8 cellular contexts compared by ENCODE assay signal in genomic region chr19:46542428-46543230, GRCh38. TPM values are rescaled to one million over a fixed set of nuclear protein-coding genes. Genes with fewer than 3 reads are reported as not detected.
DNase-seq lines count a peak whose midpoint lies in the region; ATAC-seq and TF ChIP-seq lines count a peak whose summit lies in the region.

No MANE protein-coding gene starts in this region.

- no peak overlapping the region for H3K27ac ChIP-seq in KMS-11

- no peaks in the 10 kb centered on the region for H3K36me3 ChIP-seq in KMS-11 (ENCODE audit: insufficient read depth)

- no peak overlapping the region for H3K4me3 Mint-ChIP-seq in naive B cell

- no peak overlapping the region for H3K4me2 ChIP-seq in KMS-11

- peaks cover 0 to 4% (median 2%) of the 10 kb centered on the region in 7 donors for H3K9me3 Mint-ChIP-seq in naive B cell

- in situ Hi-C loops in Caki2 (cut with HindIII; ENCODE audit: low pct_unique_long_range_greater_than_20kb, low sequenced_read_pairs) = no loop called here

- H3K27ac Mint-ChIP-seq in naive B cell = peak overlapping the region in 1 of 6 donors; percentile 18

- peak; percentile 83 for DNase-seq in Caki2 (ENCODE audit: low read depth)
- DNase-seq in OCI-M2 (lab: John Stamatoyannopoulos, UW; ENCODE audit: unreplicated experiment) = peak; percentile 95
- DNase-seq in activated T-cell treated with anti-CD3 and anti-CD28 coated beads for 24 hours (ENCODE audit: low read depth) = peak; percentile 65
- DNase-seq in erythroblast (lab: John Stamatoyannopoulos, UW) = peak; percentile 83 to 91
- peak; percentile 55 for DNase-seq in naive B cell
- DNase-seq in stimulated activated CD8-positive, alpha-beta memory T cell treated with anti-CD3 and anti-CD28 coated beads, Interleukin-7, amount 100 ng/mL, for 24 hours (ENCODE audit: low read depth) = peak; percentile 56

- H3K27me3 ChIP-seq in KMS-11 (ENCODE audit: insufficient read depth, low read depth) = peaks cover 37% of the 10 kb centered on the region; the same call in 1 of the 2 replicates

- peaks cover 5 to 9% (median 6%) of the 10 kb centered on the region in 3 donors for H3K27me3 Mint-ChIP-seq in naive B cell

- no peaks in the 10 kb centered on the region for H3K36me3 Mint-ChIP-seq in naive B cell

- no peaks in the 10 kb centered on the region for H4K20me1 ChIP-seq in KMS-11 (ENCODE audit: insufficient read depth)

- no peaks in the 10 kb centered on the region for H3K79me2 ChIP-seq in KMS-11 (ENCODE audit: insufficient read depth, low read depth)

- H3K4me1 ChIP-seq in KMS-11 (ENCODE audit: low read depth, poor library complexity, severe bottlenecking) = no peaks in the 10 kb centered on the region

- peaks cover 0 to 4% (median 4%) of the 10 kb centered on the region in 3 donors for H3K4me1 Mint-ChIP-seq in naive B cell

- peak; percentile 96 for TF ChIP-seq CTCF in KMS-11 (conservative IDR thresholded peaks at IDR 0.05; ENCODE audit: low read depth, low read length)

- H2AFZ ChIP-seq in KMS-11 (ENCODE audit: low read depth) = no peak overlapping the region

- H3K9ac ChIP-seq in KMS-11 = no peak overlapping the region

- TF ChIP-seq POLR2A in erythroblast (IDR thresholded peaks at IDR 0.05; ENCODE audit: low read length) = no peak

- peak; percentile 41 to 45 for ATAC-seq in naive B cell (ENCODE audit: low read depth in 2 of 2)
- ATAC-seq in HG03460 (IDR thresholded peaks at IDR 0.05; ENCODE audit: unreplicated experiment) = no peak

- no peak overlapping the region for H3K4me3 ChIP-seq in KMS-11 (IDR thresholded peaks at IDR 0.05; ENCODE audit: insufficient read depth, low read depth, low read length)

RNA-seq across cellular contexts. Expression of gene PNMA8B, which starts 47.0 kb away (rescaled TPM):
- total RNA-seq in Caki2 (2014; rRNA removed; shearing (Covaris generic); ENCODE audit: low replicate concordance) = not detected in 2 replicates
- 1 to 10 TPM in 1 of 6 donors, under 1 TPM in 3, not detected in 2; 0.05 to 1.3 (median 0.12) TPM for polyA plus RNA-seq in naive B cell (ENCODE audit: low read depth in 6 of 6)

RNA-seq across cellular contexts. Expression of gene CALM3, which starts 58.5 kb away (rescaled TPM):
- 126 and 145 TPM in 2 replicates for total RNA-seq in Caki2 (2014; rRNA removed; shearing (Covaris generic); ENCODE audit: low replicate concordance)
- 100 to 1,000 TPM; 106 to 118 (median 112) TPM for polyA plus RNA-seq in naive B cell (ENCODE audit: low read depth in 6 of 6)
